In genomic region chr21:33858672-33859372, GRCh38 we compare ENCODE assay signal across 20 cellular contexts. TPM values are rescaled to one million over a fixed set of nuclear protein-coding genes. Genes with fewer than 3 reads are reported as not detected.
A peak's percentile ranks its signal among the peaks of the same experiment; 100 is the strongest.
DNase-seq lines count a peak whose midpoint lies in the region; ATAC-seq, FAIRE-seq and TF ChIP-seq lines count a peak whose summit lies in the region.
"Had no signal": no experiment of that assay in that cellular context is flagged by ENCODE, and none has a peak within 500 bp of the region (broad histone marks: within the 10 kb centered on the region; RNA-seq: fewer than 3 reads in every experiment).

No MANE protein-coding gene starts in this region.

- H4K20me1 ChIP-seq in GM23248 (ENCODE audit: insufficient read depth) (no peaks in the 10 kb centered on the region), HepG2 (ENCODE audit: insufficient read depth, low read length) (no peaks in the 10 kb centered on the region)

- no peak for TF ChIP-seq RAD21 in HepG2 (CRISPR knock-in tag; IDR thresholded peaks at IDR 0.05)

- no peaks in the 10 kb centered on the region for H3K27me3 ChIP-seq in GM23248 (replicated peaks; ENCODE audit: insufficient read depth)
- H3K27me3 ChIP-seq in ascending aorta: no peaks in the 10 kb centered on the region
- no peaks in the 10 kb centered on the region for H3K27me3 ChIP-seq in layer of hippocampus (ENCODE audit: control insufficient read depth, insufficient read depth, low read length)
- H3K27me3 ChIP-seq in subcutaneous abdominal adipose tissue (ENCODE audit: control insufficient read depth in 5 of 5, insufficient read depth in 4 of 5, low read length in 5 of 5): no peaks in the 10 kb centered on the region
- H3K27me3 ChIP-seq in HepG2 (ENCODE audit: control insufficient read depth in 1 of 2, insufficient read depth in 2 of 2, low read length in 2 of 2): peaks cover 0 to 11% of the 10 kb centered on the region in 2 experiments; a peak in 4 of 5 replicates

- WGBS in GM23248 (ENCODE audit: low coverage in 1 of 2, low lambda C conversion rate in 2 of 2, missing lambda C conversion rate in 2 of 2), 2 experiments: 22 to 25% methylated on average over 13 to 14 of the region's 14 CpGs
- WGBS in HepG2 (ENCODE audit: low lambda C conversion rate): 47% methylated on average over 14 of the region's 14 CpGs

- H3K27ac ChIP-seq in GM23248 (no peak overlapping the region), ascending aorta (peak overlapping the region; percentile 10 to 37), layer of hippocampus (ENCODE audit: low read depth, low read length) (peak overlapping the region; percentile 41), subcutaneous abdominal adipose tissue (ENCODE audit: low read depth, low read length) (peak overlapping the region; percentile 17), HepG2 (ENCODE audit: extremely low read length, insufficient read depth, low read length) (no peak overlapping the region)
- H3K27ac ChIP-seq: A549 had no signal

- no peak for TF ChIP-seq POLR2A in HepG2 (IDR thresholded peaks at IDR 0.05; ENCODE audit: insufficient read depth in 1 of 2, low read depth in 2 of 2, low read length in 2 of 2)

- no peaks in the 10 kb centered on the region for H3K4me1 ChIP-seq in GM23248 (ENCODE audit: insufficient read depth)
- H3K4me1 ChIP-seq in ascending aorta: peaks cover 0 to 3% of the 10 kb centered on the region in 2 donors
- peaks cover 3 to 47% (median 30%) of the 10 kb centered on the region in 5 donors for H3K4me1 ChIP-seq in subcutaneous abdominal adipose tissue (ENCODE audit: control insufficient read depth in 5 of 5, insufficient read depth in 5 of 5, low read length in 5 of 5)
- peaks cover 25% of the 10 kb centered on the region for H3K4me1 ChIP-seq in HepG2 (ENCODE audit: insufficient read depth, low read length)

- H3K9me3 ChIP-seq in GM23248 (ENCODE audit: low read depth) (no peaks in the 10 kb centered on the region), ascending aorta (no peaks in the 10 kb centered on the region), subcutaneous abdominal adipose tissue (ENCODE audit: control insufficient read depth in 5 of 5, low read length in 5 of 5) (no peaks in the 10 kb centered on the region), HepG2 (ENCODE audit: low read length) (no peaks in the 10 kb centered on the region)
- H3K9me3 ChIP-seq: A549 had no signal

- no peaks in the 10 kb centered on the region for H3K36me3 ChIP-seq in GM23248 (ENCODE audit: low read depth)
- no peaks in the 10 kb centered on the region for H3K36me3 ChIP-seq in ascending aorta
- no peaks in the 10 kb centered on the region for H3K36me3 ChIP-seq in subcutaneous abdominal adipose tissue (ENCODE audit: control insufficient read depth in 5 of 5, insufficient read depth in 5 of 5, low read length in 5 of 5)
- no peaks in the 10 kb centered on the region for H3K36me3 ChIP-seq in HepG2 (replicated peaks in 1 of 2; ENCODE audit: control insufficient read depth in 1 of 2, insufficient read depth in 2 of 2, low read length in 2 of 2)

- H3K4me2 ChIP-seq in GM23248 (ENCODE audit: unreplicated experiment) (no peak overlapping the region), HepG2 (ENCODE audit: low read depth, low read length) (no peak overlapping the region)
- H3K4me2 ChIP-seq: A549 had no signal

- H3K27ac Mint-ChIP-seq in activated naive CD4-positive, alpha-beta T cell treated with anti-CD3 and anti-CD28 coated beads, Interleukin-2, amount 50 U/mL, for 72 hours: peak overlapping the region in 1 of 2 donors; percentile 46
- H3K27ac Mint-ChIP-seq: CD14-positive monocyte had no signal

- no peak overlapping the region for H3K4me3 ChIP-seq in GM23248
- H3K4me3 ChIP-seq in ascending aorta: no peak overlapping the region
- no peak overlapping the region for H3K4me3 ChIP-seq in subcutaneous abdominal adipose tissue (ENCODE audit: low read depth in 1 of 5, low read length in 5 of 5)
- no peak overlapping the region for H3K4me3 ChIP-seq in HepG2 (replicated peaks in 1 of 3; ENCODE audit: insufficient read depth in 1 of 3, low read depth in 2 of 3, low read length in 3 of 3)
- H3K4me3 ChIP-seq: A549, GM12878 had no signal

- TF ChIP-seq EP300 in HepG2 (IDR thresholded peaks at IDR 0.05; ENCODE audit: low read depth in 2 of 2, low read length in 2 of 2) (no peak), HepG2 (CRISPR knock-in tag; IDR thresholded peaks at IDR 0.05; ENCODE audit: borderline replicate concordance) (no peak)

- CTCF ChIA-PET in HepG2 (lab: Yijun Ruan, JAX; ENCODE audit: low intra/inter-chr PET ratio, low total read pairs): no interaction called here

- POLR2A ChIA-PET in HepG2 (lab: Yijun Ruan, JAX): no interaction called here

- ATAC-seq in HepG2: no peak
- ATAC-seq in activated naive CD4-positive, alpha-beta T cell treated with anti-CD3 and anti-CD28 coated beads, Interleukin-2, amount 50 U/mL, for 72 hours: no peak
- ATAC-seq: GM12878 had no signal

- no peak for DNase-seq in GM23248
- no peak for DNase-seq in ascending aorta (ENCODE audit: low spot score in 2 of 2)
- DNase-seq in HepG2 (ENCODE audit: low spot score): no peak
- DNase-seq in retina: no peak
- no peak for DNase-seq in NCI-H774 (lab: John Stamatoyannopoulos, UW)
- DNase-seq in activated naive CD4-positive, alpha-beta T cell treated with anti-CD3 and anti-CD28 coated beads, Interleukin-2, amount 50 U/mL, for 72 hours (ENCODE audit: low spot score in 2 of 2): no peak
- DNase-seq: COR-L47, DMS79, MM.1S, NCI-H1105 treated with DMSO at 0.1 percent for 48 hours, NCI-H187, NCI-H2171, NCI-H446 treated with DMSO at 0.1 percent for 48 hours, SHP77 treated with DMSO at 0.1 percent for 48 hours had no signal

- intact Hi-C loops in ascending aorta (cut with DNase I) (no loop called here), HepG2 (cut with micrococcal nuclease; ENCODE audit: unreplicated experiment) (no loop called here)

- H2AFZ ChIP-seq in GM23248 (peak overlapping the region; percentile 19; the same call in 1 of the 2 replicates), HepG2 (ENCODE audit: low read length) (no peak overlapping the region)

- no peaks in the 10 kb centered on the region for H3K9me3 Mint-ChIP-seq in activated naive CD4-positive, alpha-beta T cell treated with anti-CD3 and anti-CD28 coated beads, Interleukin-2, amount 50 U/mL, for 72 hours
- H3K9me3 Mint-ChIP-seq: CD14-positive monocyte had no signal

- no peaks in the 10 kb centered on the region for H3F3A ChIP-seq in GM23248 (ENCODE audit: insufficient read depth)

- no peak for FAIRE-seq in HepG2 (lab: Jason Lieb, UNC)
- FAIRE-seq: A549, GM12878, GM18507 had no signal

- H3K9ac ChIP-seq in GM23248 (no peak overlapping the region), subcutaneous abdominal adipose tissue (ENCODE audit: low read length in 5 of 5) (no peak overlapping the region), HepG2 (ENCODE audit: insufficient read depth, low read depth, low read length) (no peak overlapping the region)

- TF ChIP-seq CTCF in ascending aorta (IDR thresholded peaks at IDR 0.05) (no peak), HepG2 (CRISPR knock-in tag; IDR thresholded peaks at IDR 0.05) (no peak)

- no TSS peak for BruUV-seq in HepG2 (replicated peaks; lab: Mats Ljungman, UMichigan)

- no peaks in the 10 kb centered on the region for H3K9me2 ChIP-seq in GM23248 (ENCODE audit: insufficient read depth)

- H3K36me3 Mint-ChIP-seq in activated naive CD4-positive, alpha-beta T cell treated with anti-CD3 and anti-CD28 coated beads, Interleukin-2, amount 50 U/mL, for 72 hours: no peaks in the 10 kb centered on the region
- H3K36me3 Mint-ChIP-seq: CD14-positive monocyte had no signal

- H3K79me2 ChIP-seq in GM23248 (ENCODE audit: insufficient read depth): no peaks in the 10 kb centered on the region
- no peaks in the 10 kb centered on the region for H3K79me2 ChIP-seq in HepG2 (ENCODE audit: insufficient read depth, low read length)

- in situ Hi-C loops in GM23248 (cut with MboI) (no loop called here), HepG2 (cut with HindIII; ENCODE audit: extremely low pct_ligation_motif_present, low pct_unique_long_range_greater_than_20kb) (no loop called here)

TF ChIP-seq in HepG2, 621 proteins besides CTCF, POLR2A, EP300 and RAD21 (continues in another document):
- no peak for TF ChIP-seq ZNF552 (CRISPR knock-in tag; IDR thresholded peaks at IDR 0.05; ENCODE audit: borderline replicate concordance)
- no peak for TF ChIP-seq ZNF589 (CRISPR knock-in tag; conservative IDR thresholded peaks at IDR 0.05)

RNA-seq across cellular contexts. Expression of gene ATP5PO, which starts 56.8 kb away (rescaled TPM):
- total RNA-seq in GM23248 (2014; rRNA removed; shearing (Covaris generic)): 91.4 and 122 TPM in 2 replicates
- polyA plus RNA-seq in GM23248 (2016; fragmentation: Nextera tagmentation; extraction: Ambion mirVana): 236 and 237 TPM in 2 replicates
- 62.5 TPM for total RNA-seq in ascending aorta
- 256 and 343 TPM in 2 replicates for total RNA-seq in HepG2 (2016; rRNA removed; fragmentation: Illumina TruSeq; extraction: Trizol)
- 164 and 167 TPM in 2 replicates for total RNA-seq in HepG2 (2016; cell fraction: cytosol; rRNA removed; fragmentation: Illumina TruSeq; extraction: Trizol; ENCODE audit: low read depth)
- 249 and 372 TPM in 2 replicates for total RNA-seq in HepG2 (2016; cell fraction: insoluble cytoplasmic fraction; rRNA removed; fragmentation: Illumina TruSeq; extraction: Trizol)
- total RNA-seq in HepG2 (2016; cell fraction: membrane; rRNA removed; fragmentation: Illumina TruSeq; extraction: Trizol): 151 and 155 TPM in 2 replicates
- total RNA-seq in HepG2 (2016; cell fraction: nucleus; rRNA removed; fragmentation: Illumina TruSeq; extraction: Trizol): 91.7 and 110 TPM in 2 replicates
- 210 and 297 TPM in 2 replicates for polyA plus RNA-seq in HepG2 (2011; rRNA removed)
- polyA plus RNA-seq in HepG2 (2011; cell fraction: cytosol; rRNA removed): 191 and 238 TPM in 2 replicates
- polyA plus RNA-seq in HepG2 (2011; cell fraction: nucleus; rRNA removed): 57.6 and 58.8 TPM in 2 replicates
- 189 and 218 TPM in 2 replicates for polyA plus RNA-seq in HepG2 (2012)
- polyA plus RNA-seq in HepG2 (2016; cell fraction: cytosol; fragmentation: Illumina TruSeq; extraction: Trizol; ENCODE audit: low read depth): 156 and 166 TPM in 2 replicates
- 387 and 430 TPM in 2 replicates for polyA plus RNA-seq in HepG2 (2016; cell fraction: insoluble cytoplasmic fraction; fragmentation: Illumina TruSeq; extraction: Trizol; ENCODE audit: low read depth)
- 145 and 159 TPM in 2 replicates for polyA plus RNA-seq in HepG2 (2016; cell fraction: membrane; fragmentation: Illumina TruSeq; extraction: Trizol; ENCODE audit: low read depth)
- 154 and 160 TPM in 2 replicates for polyA plus RNA-seq in HepG2 (2016; cell fraction: nucleus; fragmentation: Illumina TruSeq; extraction: Trizol; ENCODE audit: insufficient read depth, low read depth)
- polyA minus RNA-seq in HepG2 (2011; rRNA and poly(A)+ RNA removed; ENCODE audit: low replicate concordance): 48.9 and 100 TPM in 2 replicates
- polyA minus RNA-seq in HepG2 (2011; cell fraction: cytosol; rRNA and poly(A)+ RNA removed): 42.2 and 52.1 TPM in 2 replicates
- 34.6 and 39.2 TPM in 2 replicates for polyA minus RNA-seq in HepG2 (2011; cell fraction: nucleus; rRNA and poly(A)+ RNA removed)
- 100 to 1,000 TPM; 208 to 242 TPM for total RNA-seq in activated naive CD4-positive, alpha-beta T cell treated with anti-CD3 and anti-CD28 coated beads, Interleukin-2, amount 50 U/mL, for 72 hours

Comparison
In these comparisons a context has a peak if more than half of its experiments do, and no peak if none do; other contexts are left out.
1. H3K27ac ChIP-seq: peak in ascending aorta (2 of 2), layer of hippocampus (single experiment) and subcutaneous abdominal adipose tissue (single experiment); none in GM23248 (single experiment) and HepG2 (single experiment).